In the genomic region with DNA sequence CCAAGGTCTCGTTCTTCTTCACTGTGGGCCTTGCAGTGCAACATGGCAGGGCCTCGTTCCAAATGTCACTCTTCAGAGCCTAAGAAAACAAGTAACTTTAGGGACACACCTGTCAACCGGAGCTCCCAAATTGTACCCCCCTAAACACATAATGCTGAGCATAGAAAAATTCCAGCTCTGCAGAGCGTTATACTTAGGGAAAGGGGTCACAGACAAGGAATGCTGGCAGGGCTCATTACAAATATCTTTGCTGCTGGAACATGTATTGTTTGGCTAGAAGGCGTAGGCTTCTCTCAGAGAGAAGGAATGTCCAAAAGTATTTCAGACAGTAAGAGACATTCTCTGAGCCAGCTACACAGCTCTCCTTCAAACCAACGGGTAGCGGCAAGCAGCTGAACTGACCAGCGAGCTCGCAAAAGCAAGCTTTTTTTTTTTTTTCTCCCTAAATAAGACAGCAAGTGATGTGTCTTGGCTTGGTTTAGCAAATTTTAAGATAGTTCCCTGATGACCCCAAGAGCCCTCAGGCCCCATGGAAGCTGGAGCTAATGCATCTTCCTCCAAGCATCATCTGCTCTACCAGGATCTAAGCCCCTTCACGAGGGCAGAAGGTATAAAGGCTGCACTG, we compare ENCODE assay signal across 9 cellular contexts. TPM values are rescaled to one million over a fixed set of nuclear protein-coding genes. Genes with fewer than 3 reads are reported as not detected.
DNase-seq lines count a peak whose midpoint lies in the region; ATAC-seq lines count a peak whose summit lies in the region.
"Had no signal": no experiment of that assay in that cellular context is flagged by ENCODE, and none has a peak within 500 bp of the region (broad histone marks: within the 10 kb centered on the region; RNA-seq: fewer than 3 reads in every experiment).

No MANE protein-coding gene starts in this region.

- peaks cover 66% of the 10 kb centered on the region for H3K4me1 ChIP-seq in adipocyte (ENCODE audit: control insufficient read depth, insufficient read depth, low read length)

- H3K27me3 Mint-ChIP-seq in T-helper 2 cell treated with Interferon-gamma antibody and Interleukin-4, amounts not matched to agents 5 μg/mL and 100 μg/mL, for 36 hours (ENCODE audit: low read depth), result no peaks in the 10 kb centered on the region
- no peaks in the 10 kb centered on the region for H3K27me3 Mint-ChIP-seq in activated CD4-positive, alpha-beta T cell treated with anti-CD3 and anti-CD28 coated beads, Interleukin-2, amount 10 ng/mL, durations not matched to agents 24 days and 14 days
- H3K27me3 Mint-ChIP-seq: activated naive CD8-positive, alpha-beta T cell treated with anti-CD3 and anti-CD28 coated beads, Interleukin-2, amount 50 U/mL, for 24 hours had no signal

- peak; percentile 88 for ATAC-seq in sciatic nerve
- ATAC-seq in GM18511 (IDR thresholded peaks at IDR 0.05; ENCODE audit: unreplicated experiment), result no peak
- ATAC-seq in GM19395 (IDR thresholded peaks at IDR 0.05; ENCODE audit: unreplicated experiment), result no peak
- ATAC-seq: activated naive CD8-positive, alpha-beta T cell treated with anti-CD3 and anti-CD28 coated beads, Interleukin-2, amount 50 U/mL, for 24 hours had no signal

- H3K4me3 Mint-ChIP-seq in T-helper 2 cell treated with Interferon-gamma antibody and Interleukin-4, amounts not matched to agents 5 μg/mL and 100 μg/mL, for 36 hours, result no peak overlapping the region
- no peak overlapping the region for H3K4me3 Mint-ChIP-seq in activated CD4-positive, alpha-beta T cell treated with anti-CD3 and anti-CD28 coated beads, Interleukin-2, amount 10 ng/mL, durations not matched to agents 24 days and 14 days
- H3K4me3 Mint-ChIP-seq: activated naive CD8-positive, alpha-beta T cell treated with anti-CD3 and anti-CD28 coated beads, Interleukin-2, amount 50 U/mL, for 24 hours had no signal

- H3K4me3 ChIP-seq in adipocyte (ENCODE audit: low read length), result peak overlapping the region; percentile 56

- intact Hi-C loops in sciatic nerve (cut with DNase I), result no loop called here
- intact Hi-C loops in activated CD4-positive, alpha-beta T cell treated with anti-CD3 and anti-CD28 coated beads, Interleukin-2, amount 10 ng/mL, durations not matched to agents 24 days and 14 days (cut with micrococcal nuclease), result no loop called here

- H3K27ac Mint-ChIP-seq in T-helper 2 cell treated with Interferon-gamma antibody and Interleukin-4, amounts not matched to agents 5 μg/mL and 100 μg/mL, for 36 hours, result no peak overlapping the region
- H3K27ac Mint-ChIP-seq in activated CD4-positive, alpha-beta T cell treated with anti-CD3 and anti-CD28 coated beads, Interleukin-2, amount 10 ng/mL, durations not matched to agents 24 days and 14 days, result no peak overlapping the region

- H3K9me3 Mint-ChIP-seq in T-helper 2 cell treated with Interferon-gamma antibody and Interleukin-4, amounts not matched to agents 5 μg/mL and 100 μg/mL, for 36 hours, result no peaks in the 10 kb centered on the region
- H3K9me3 Mint-ChIP-seq in activated CD4-positive, alpha-beta T cell treated with anti-CD3 and anti-CD28 coated beads, Interleukin-2, amount 10 ng/mL, durations not matched to agents 24 days and 14 days, result no peaks in the 10 kb centered on the region
- H3K9me3 Mint-ChIP-seq: activated naive CD8-positive, alpha-beta T cell treated with anti-CD3 and anti-CD28 coated beads, Interleukin-2, amount 50 U/mL, for 24 hours had no signal

- H3K4me1 Mint-ChIP-seq in T-helper 2 cell treated with Interferon-gamma antibody and Interleukin-4, amounts not matched to agents 5 μg/mL and 100 μg/mL, for 36 hours (ENCODE audit: low read depth), result peaks cover 68% of the 10 kb centered on the region
- peaks cover 51% of the 10 kb centered on the region for H3K4me1 Mint-ChIP-seq in activated CD4-positive, alpha-beta T cell treated with anti-CD3 and anti-CD28 coated beads, Interleukin-2, amount 10 ng/mL, durations not matched to agents 24 days and 14 days

- H3K9ac ChIP-seq in adipocyte (ENCODE audit: low read length), result peak overlapping the region; percentile 86

- H3K36me3 ChIP-seq in adipocyte (ENCODE audit: control insufficient read depth, insufficient read depth, low read length, severe bottlenecking), result peaks cover 54% of the 10 kb centered on the region

- no peaks in the 10 kb centered on the region for H3K9me3 ChIP-seq in adipocyte (ENCODE audit: control insufficient read depth, low read length)

- peaks cover 63% of the 10 kb centered on the region for H3K36me3 Mint-ChIP-seq in T-helper 2 cell treated with Interferon-gamma antibody and Interleukin-4, amounts not matched to agents 5 μg/mL and 100 μg/mL, for 36 hours (ENCODE audit: low read depth)
- H3K36me3 Mint-ChIP-seq in activated CD4-positive, alpha-beta T cell treated with anti-CD3 and anti-CD28 coated beads, Interleukin-2, amount 10 ng/mL, durations not matched to agents 24 days and 14 days (ENCODE audit: low read depth), result peaks cover 56% of the 10 kb centered on the region

- no peaks in the 10 kb centered on the region for H3K27me3 ChIP-seq in adipocyte (replicated peaks; ENCODE audit: control insufficient read depth, insufficient read depth, low read length)

- DNase-seq in EH (ENCODE audit: low read depth), result peak; percentile 96
- peak; percentile 93 for DNase-seq in adipocyte (ENCODE audit: low read depth)
- DNase-seq in glomerular visceral epithelial cell (ENCODE audit: extremely low spot score), result peak; percentile 74
- no peak for DNase-seq in sciatic nerve (ENCODE audit: low spot score)
- no peak for DNase-seq in T-helper 2 cell treated with Interferon-gamma antibody and Interleukin-4, amounts not matched to agents 5 μg/mL and 100 μg/mL, for 36 hours (ENCODE audit: low spot score)
- DNase-seq in activated CD4-positive, alpha-beta T cell treated with anti-CD3 and anti-CD28 coated beads, Interleukin-2, amount 10 ng/mL, durations not matched to agents 24 days and 14 days, result no peak
- DNase-seq: activated naive CD8-positive, alpha-beta T cell treated with anti-CD3 and anti-CD28 coated beads, Interleukin-2, amount 50 U/mL, for 24 hours had no signal

RNA-seq across cellular contexts. Expression of a gene that starts 24.5 kb away (rescaled TPM):
- total RNA-seq in sciatic nerve, result 74.3 TPM
- total RNA-seq in activated CD4-positive, alpha-beta T cell treated with anti-CD3 and anti-CD28 coated beads, Interleukin-2, amount 10 ng/mL, durations not matched to agents 24 days and 14 days, result 27.2 and 31.5 TPM in 2 replicates

RNA-seq across cellular contexts. Expression of a gene that starts 47.0 kb away (rescaled TPM):
- total RNA-seq in sciatic nerve, result not detected
- not detected in 2 replicates for total RNA-seq in activated CD4-positive, alpha-beta T cell treated with anti-CD3 and anti-CD28 coated beads, Interleukin-2, amount 10 ng/mL, durations not matched to agents 24 days and 14 days

Comparison
In these comparisons a context has a peak if more than half of its experiments do, and no peak if none do; other contexts are left out.
1. DNase-seq: peak in EH (single experiment), adipocyte (single experiment) and glomerular visceral epithelial cell (single experiment); none in sciatic nerve (single experiment), T-helper 2 cell treated with Interferon-gamma antibody and Interleukin-4, amounts not matched to agents 5 μg/mL and 100 μg/mL, for 36 hours (single experiment) and activated CD4-positive, alpha-beta T cell treated with anti-CD3 and anti-CD28 coated beads, Interleukin-2, amount 10 ng/mL, durations not matched to agents 24 days and 14 days (single experiment).